In the genomic region with DNA sequence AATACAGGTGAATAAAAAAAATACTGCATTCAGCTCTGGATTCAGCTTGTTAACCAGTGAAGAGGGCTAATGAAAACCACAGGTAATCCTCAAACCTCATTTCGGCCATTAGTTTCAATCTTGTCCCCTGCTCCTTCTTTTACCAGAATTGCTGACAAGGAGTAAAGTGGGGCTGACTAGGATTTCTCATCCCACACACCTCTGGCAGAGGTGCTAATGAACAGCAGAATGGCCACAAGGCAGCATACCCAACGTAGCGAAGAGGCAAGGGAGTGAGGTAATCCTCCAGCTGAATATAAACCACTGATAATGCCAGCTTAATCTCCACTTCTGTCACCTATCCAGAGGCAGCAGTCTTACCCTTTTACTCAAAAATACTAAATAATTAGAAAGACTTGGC, we compare ENCODE assay signal across 19 cellular contexts.
"Had no signal": no experiment of that assay in that cellular context is flagged by ENCODE, and none has a peak within 500 bp of the region (broad histone marks: within the 10 kb centered on the region; RNA-seq: fewer than 3 reads in every experiment).

No MANE protein-coding gene starts in this region.

- DNase-seq: activated CD4-positive, alpha-beta T cell treated with anti-CD3 and anti-CD28 coated beads, Interleukin-2, amount 50 U/mL, for 1 hour; activated naive CD4-positive, alpha-beta T cell; activated naive CD8-positive, alpha-beta T cell treated with anti-CD3 and anti-CD28 coated beads, Interleukin-2, amount 10 ng/mL, durations not matched to agents 7 days and 5 days; activated T-cell treated with anti-CD3 and anti-CD28 coated beads for 4 hours; brain microvascular endothelial cell; cerebellar nuclear complex; effector memory CD4-positive, alpha-beta T cell; gastrocnemius medialis; heart right ventricle; left colon; midbrain; naive B cell; pancreas; uterus had no signal

- ATAC-seq: gastrocnemius medialis; heart right ventricle; left colon; pancreas; stimulated activated effector memory CD8-positive, alpha-beta T cell treated with anti-CD3 and anti-CD28 coated beads, Interleukin-12 subunit alpha, Interleukin-12 subunit beta, amount 100 ng/mL, for 72 hours had no signal

- H3K27ac Mint-ChIP-seq: activated naive CD8-positive, alpha-beta T cell treated with anti-CD3 and anti-CD28 coated beads, Interleukin-2, amount 10 ng/mL, durations not matched to agents 7 days and 5 days; dendritic cell treated with granulocyte-macrophage colony-stimulating factor and Interleukin-4, amounts not matched to agents 40 ng/mL and 50 ng/mL, for 4 days; neural progenitor cell; stimulated activated effector memory CD8-positive, alpha-beta T cell treated with anti-CD3 and anti-CD28 coated beads, Interleukin-12 subunit alpha, Interleukin-12 subunit beta, amount 100 ng/mL, for 72 hours had no signal

- H3K4me3 Mint-ChIP-seq: activated naive CD8-positive, alpha-beta T cell treated with anti-CD3 and anti-CD28 coated beads, Interleukin-2, amount 10 ng/mL, durations not matched to agents 7 days and 5 days; dendritic cell treated with granulocyte-macrophage colony-stimulating factor and Interleukin-4, amounts not matched to agents 40 ng/mL and 50 ng/mL, for 4 days; naive B cell; neural progenitor cell; stimulated activated effector memory CD8-positive, alpha-beta T cell treated with anti-CD3 and anti-CD28 coated beads, Interleukin-12 subunit alpha, Interleukin-12 subunit beta, amount 100 ng/mL, for 72 hours had no signal

- H3K27ac ChIP-seq: gastrocnemius medialis, heart right ventricle, neural progenitor cell, pancreas, tibial nerve had no signal

- H3K36me3 Mint-ChIP-seq: activated naive CD8-positive, alpha-beta T cell treated with anti-CD3 and anti-CD28 coated beads, Interleukin-2, amount 10 ng/mL, durations not matched to agents 7 days and 5 days; naive B cell; neural progenitor cell; stimulated activated effector memory CD8-positive, alpha-beta T cell treated with anti-CD3 and anti-CD28 coated beads, Interleukin-12 subunit alpha, Interleukin-12 subunit beta, amount 100 ng/mL, for 72 hours had no signal

- H3K36me3 ChIP-seq: brain microvascular endothelial cell, gastrocnemius medialis, heart right ventricle, neural progenitor cell, pancreas, tibial nerve, uterus had no signal

- H3K9ac ChIP-seq: neural progenitor cell had no signal

- H3K9me3 Mint-ChIP-seq: activated naive CD8-positive, alpha-beta T cell treated with anti-CD3 and anti-CD28 coated beads, Interleukin-2, amount 10 ng/mL, durations not matched to agents 7 days and 5 days; neural progenitor cell; stimulated activated effector memory CD8-positive, alpha-beta T cell treated with anti-CD3 and anti-CD28 coated beads, Interleukin-12 subunit alpha, Interleukin-12 subunit beta, amount 100 ng/mL, for 72 hours had no signal

- H3K4me3 ChIP-seq: gastrocnemius medialis, heart right ventricle, lung, neural progenitor cell, pancreas, tibial nerve had no signal

- H3K9me3 ChIP-seq: gastrocnemius medialis, pancreas, tibial nerve, uterus had no signal

- H3K4me1 Mint-ChIP-seq: activated naive CD8-positive, alpha-beta T cell treated with anti-CD3 and anti-CD28 coated beads, Interleukin-2, amount 10 ng/mL, durations not matched to agents 7 days and 5 days; naive B cell; stimulated activated effector memory CD8-positive, alpha-beta T cell treated with anti-CD3 and anti-CD28 coated beads, Interleukin-12 subunit alpha, Interleukin-12 subunit beta, amount 100 ng/mL, for 72 hours had no signal

- H3K4me1 ChIP-seq: gastrocnemius medialis, pancreas, uterus had no signal

- H3K27me3 Mint-ChIP-seq: activated naive CD8-positive, alpha-beta T cell treated with anti-CD3 and anti-CD28 coated beads, Interleukin-2, amount 10 ng/mL, durations not matched to agents 7 days and 5 days; dendritic cell treated with granulocyte-macrophage colony-stimulating factor and Interleukin-4, amounts not matched to agents 40 ng/mL and 50 ng/mL, for 4 days; naive B cell had no signal

- H3K27me3 ChIP-seq: brain microvascular endothelial cell, gastrocnemius medialis, heart right ventricle, neural progenitor cell, pancreas, tibial nerve, uterus had no signal
